10 cellular contexts compared by ENCODE assay signal in genomic region chr3:50248387-50248786, GRCh38. TPM values are rescaled to one million over a fixed set of nuclear protein-coding genes. Genes with fewer than 3 reads are reported as not detected.
DNase-seq lines count a peak whose midpoint lies in the region; ATAC-seq, FAIRE-seq and TF ChIP-seq lines count a peak whose summit lies in the region.
"Had no signal": no experiment of that assay in that cellular context is flagged by ENCODE, and none has a peak within 500 bp of the region (broad histone marks: within the 10 kb centered on the region; RNA-seq: fewer than 3 reads in every experiment).

No MANE protein-coding gene starts in this region.

- peaks cover 0 to 41% of the 10 kb centered on the region in 2 donors for H3K36me3 ChIP-seq in gastroesophageal sphincter
- H3K36me3 ChIP-seq in psoas muscle (ENCODE audit: insufficient read depth in 1 of 2, low read depth in 1 of 2), result peaks cover 0 to 14% of the 10 kb centered on the region in 2 donors

- H3K9me3 Mint-ChIP-seq in WTC11, result no peaks in the 10 kb centered on the region

- no peaks in the 10 kb centered on the region for H3K27me3 Mint-ChIP-seq in WTC11 (ENCODE audit: low read depth)

- intact Hi-C loops in psoas muscle (cut with DNase I), result no loop called here

- POLR2A ChIA-PET in WTC11 (lab: Charles Lee), result interaction anchor here (0.6 kb wide), 1 partner anchor 69 kb away, joined by 3 read pairs; no protein-coding TSS in a partner anchor

- H3K9me3 ChIP-seq in gastroesophageal sphincter, result no peaks in the 10 kb centered on the region
- no peaks in the 10 kb centered on the region for H3K9me3 ChIP-seq in psoas muscle

- TF ChIP-seq EP300 in gastroesophageal sphincter (IDR thresholded peaks at IDR 0.05), result no peak

- TF ChIP-seq CTCF in WTC11 (IDR thresholded peaks at IDR 0.05), result no peak
- no peak for TF ChIP-seq CTCF in gastroesophageal sphincter (IDR thresholded peaks at IDR 0.05)
- TF ChIP-seq CTCF in psoas muscle (IDR thresholded peaks at IDR 0.05), result no peak

- H3K27ac Mint-ChIP-seq in WTC11, result peak overlapping the region; percentile 90

- peaks cover 38% of the 10 kb centered on the region for H3K4me1 Mint-ChIP-seq in WTC11

- ATAC-seq in WTC11 (no peak), gastroesophageal sphincter (peak; percentile 50), psoas muscle (peak in 3 of 4 donors; percentile 28 to 33 (median 29))

- H3K27me3 ChIP-seq in gastroesophageal sphincter (no peaks in the 10 kb centered on the region), psoas muscle (ENCODE audit: insufficient read depth in 3 of 3, low read length in 2 of 3) (no peaks in the 10 kb centered on the region)

- H3K4me3 Mint-ChIP-seq in WTC11, result no peak overlapping the region

- CTCF ChIA-PET in WTC11 (lab: Charles Lee), result interaction anchor here (0.5 to 6.0 kb wide), 7 partner anchors 9 to 76 kb away, joined by 3 to 151 read pairs (median 35); partner anchors contain the start of genes GNAI2 and GNAT1

- TF ChIP-seq POLR2A in gastroesophageal sphincter (IDR thresholded peaks at IDR 0.05) (no peak), GM12891 (IDR thresholded peaks at IDR 0.05; ENCODE audit: low read depth, low read length) (no peak)

- H3K4me1 ChIP-seq in gastroesophageal sphincter (peaks cover 3 to 100% (median 78%) of the 10 kb centered on the region in 3 donors), psoas muscle (peaks cover 72% of the 10 kb centered on the region)

- WGBS in gastroesophageal sphincter (ENCODE audit: low coverage in 1 of 2), 2 donors, result 17 to 20% methylated on average over 1 to 2 of the region's 3 CpGs
- 32 to 38% (median 33%) methylated on average over 2 to 3 of the region's 3 CpGs for WGBS in psoas muscle, 3 donors

- no peak for FAIRE-seq in GM12891 (lab: Jason Lieb, UNC)

- no peak overlapping the region for H3K4me3 ChIP-seq in gastroesophageal sphincter
- H3K4me3 ChIP-seq in psoas muscle, result peak overlapping the region; percentile 11

- peaks cover 9% of the 10 kb centered on the region for H3K36me3 Mint-ChIP-seq in WTC11

- DNase-seq in ELR (ENCODE audit: low read depth) (peak; percentile 66), WTC11 (ENCODE audit: low spot score) (no peak), psoas muscle (peak in 1 of 2 donors; percentile 46), NCI-H524 treated with DMSO at 0.1 percent for 48 hours (lab: John Stamatoyannopoulos, UW) (no peak), GM12891 (ENCODE audit: insufficient read length, low spot score) (no peak), NCI-H1417 (lab: John Stamatoyannopoulos, UW) (no peak), ecto neural progenitor cell (ENCODE audit: low spot score) (no peak)
- DNase-seq: islet precursor cell, NCI-H748 treated with DMSO at 0.1 percent for 48 hours had no signal

- H3K27ac ChIP-seq in gastroesophageal sphincter, result peak overlapping the region in 3 of 4 donors; percentile 78 to 100 (median 96)
- H3K27ac ChIP-seq in psoas muscle, result peak overlapping the region; percentile 66

TF ChIP-seq in WTC11, 78 proteins besides CTCF, POLR2A, EP300 and RAD21 (continues in another document):
- TF ChIP-seq, protein P1, sequence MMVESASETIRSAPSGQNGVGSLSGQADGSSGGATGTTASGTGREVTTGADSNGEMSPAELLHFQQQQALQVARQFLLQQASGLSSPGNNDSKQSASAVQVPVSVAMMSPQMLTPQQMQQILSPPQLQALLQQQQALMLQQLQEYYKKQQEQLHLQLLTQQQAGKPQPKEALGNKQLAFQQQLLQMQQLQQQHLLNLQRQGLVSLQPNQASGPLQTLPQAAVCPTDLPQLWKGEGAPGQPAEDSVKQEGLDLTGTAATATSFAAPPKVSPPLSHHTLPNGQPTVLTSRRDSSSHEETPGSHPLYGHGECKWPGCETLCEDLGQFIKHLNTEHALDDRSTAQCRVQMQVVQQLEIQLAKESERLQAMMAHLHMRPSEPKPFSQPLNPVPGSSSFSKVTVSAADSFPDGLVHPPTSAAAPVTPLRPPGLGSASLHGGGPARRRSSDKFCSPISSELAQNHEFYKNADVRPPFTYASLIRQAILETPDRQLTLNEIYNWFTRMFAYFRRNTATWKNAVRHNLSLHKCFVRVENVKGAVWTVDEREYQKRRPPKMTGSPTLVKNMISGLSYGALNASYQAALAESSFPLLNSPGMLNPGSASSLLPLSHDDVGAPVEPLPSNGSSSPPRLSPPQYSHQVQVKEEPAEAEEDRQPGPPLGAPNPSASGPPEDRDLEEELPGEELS (CRISPR knock-in tag; IDR thresholded peaks at IDR 0.05), result no peak
- TF ChIP-seq, protein P2, sequence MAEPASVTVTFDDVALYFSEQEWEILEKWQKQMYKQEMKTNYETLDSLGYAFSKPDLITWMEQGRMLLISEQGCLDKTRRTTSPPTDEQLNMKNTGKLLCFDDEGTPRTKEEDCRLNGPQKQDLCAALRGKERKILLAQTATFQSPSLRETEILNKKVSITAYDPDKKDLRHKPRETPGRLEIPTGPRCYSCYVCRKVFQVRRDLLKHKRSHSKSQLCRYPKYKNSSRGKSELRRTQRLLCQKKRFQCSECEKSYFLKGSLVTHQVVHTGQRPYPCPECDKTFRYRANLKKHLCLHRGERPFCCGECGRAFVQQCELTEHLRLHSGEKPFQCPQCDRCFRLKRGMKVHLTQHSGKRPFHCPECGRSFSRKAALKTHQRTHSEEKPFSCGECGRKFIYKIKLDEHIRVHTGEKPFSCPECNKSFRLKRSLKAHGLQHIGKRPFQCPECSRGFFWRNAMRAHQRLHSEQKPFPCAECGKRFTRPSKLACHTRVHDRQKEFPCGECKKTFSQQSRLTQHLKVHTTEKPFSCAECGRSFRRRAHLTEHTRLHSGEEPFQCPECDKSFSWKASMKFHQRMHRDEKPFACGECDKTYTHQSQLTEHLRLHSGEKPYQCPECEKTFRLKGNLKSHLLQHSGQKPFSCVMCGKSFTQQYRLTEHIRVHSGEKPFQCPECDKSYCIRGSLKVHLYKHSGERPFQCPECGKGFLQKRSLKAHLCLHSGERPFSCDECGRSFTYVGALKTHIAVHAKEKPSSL (CRISPR knock-in tag; conservative IDR thresholded peaks at IDR 0.05), result no peak

TF ChIP-seq in GM12891, 5 proteins besides CTCF, POLR2A, EP300 and RAD21:
- no peak for TF ChIP-seq POLR2AphosphoS5 (IDR thresholded peaks at IDR 0.05; ENCODE audit: low read depth, low read length)
- TF ChIP-seq TAF1 (IDR thresholded peaks at IDR 0.05; ENCODE audit: low read depth, low read length), result no peak
- no peak for TF ChIP-seq POU2F2 (IDR thresholded peaks at IDR 0.05; ENCODE audit: low read depth, low read length)
- no peak for TF ChIP-seq PAX5 (IDR thresholded peaks at IDR 0.05; ENCODE audit: insufficient read depth, low read length, severe bottlenecking)
- no peak for TF ChIP-seq SPI1 (IDR thresholded peaks at IDR 0.05; ENCODE audit: low read depth, low read length)

RNA-seq across cellular contexts. Expression of gene GNAI2, which starts 12.4 kb away (rescaled TPM):
- total RNA-seq in WTC11 (2021), result 181 to 185 TPM (median 185 TPM) in 3 replicates
- total RNA-seq in gastroesophageal sphincter, result 100 to 1,000 TPM; 172 to 262 (median 222) TPM
- total RNA-seq in psoas muscle, result 10 to 100 TPM; 55.5 to 93.9 (median 74.8) TPM
- polyA plus RNA-seq in psoas muscle, result 10 to 100 TPM; 39.4 to 57.6 (median 50.7) TPM
- 177 TPM for polyA plus RNA-seq in GM12891 (2012; ENCODE audit: low read depth, missing spikeins)

RNA-seq across cellular contexts. Expression of gene SEMA3B, which starts 20.6 kb away (rescaled TPM):
- total RNA-seq in WTC11 (2021), result 7.3 to 9.0 TPM (median 8.7 TPM) in 3 replicates
- total RNA-seq in gastroesophageal sphincter, result 10 to 100 TPM; 29.1 to 54.9 (median 44.2) TPM
- 1 to 10 TPM; 3.1 to 6.8 (median 4.3) TPM for total RNA-seq in psoas muscle
- 1 to 10 TPM; 2.1 to 3.4 (median 2.2) TPM for polyA plus RNA-seq in psoas muscle
- polyA plus RNA-seq in GM12891 (2012; ENCODE audit: low read depth, missing spikeins), result 0.35 TPM

RNA-seq across cellular contexts. Expression of gene LSMEM2, which starts 30.5 kb away (rescaled TPM):
- total RNA-seq in WTC11 (2021) (0.41 to 0.60 TPM (median 0.57 TPM) in 3 replicates), gastroesophageal sphincter (not detected), psoas muscle (10 to 100 TPM in 1 of 4 donors, 1 to 10 TPM in 2, under 1 TPM in 1; 0.84 to 13.1 (median 1.1) TPM)
- 1 to 10 TPM in 1 of 3 donors, under 1 TPM in 2; 0.61 to 1.6 (median 0.66) TPM for polyA plus RNA-seq in psoas muscle
- polyA plus RNA-seq in GM12891 (2012; ENCODE audit: low read depth, missing spikeins), result not detected

RNA-seq across cellular contexts. Expression of gene SLC38A3, which starts 43.3 kb away (rescaled TPM):
- total RNA-seq in WTC11 (2021) (0.90 to 1.6 TPM (median 1.3 TPM) in 3 replicates), gastroesophageal sphincter (under 1 TPM in 2 of 4 donors, not detected in 2; 0.35 TPM), psoas muscle (10 to 100 TPM in 1 of 4 donors, 1 to 10 TPM in 3; 1.7 to 12.7 (median 5.4) TPM)
- 1 to 10 TPM in 2 of 3 donors, under 1 TPM in 1; 0.12 to 4.5 (median 1.3) TPM for polyA plus RNA-seq in psoas muscle
- polyA plus RNA-seq in GM12891 (2012; ENCODE audit: low read depth, missing spikeins), result not detected

RNA-seq across cellular contexts. Expression of gene IFRD2, which starts 43.8 kb away (rescaled TPM):
- total RNA-seq in WTC11 (2021) (63.2 to 92.0 TPM (median 75.6 TPM) in 3 replicates), gastroesophageal sphincter (10 to 100 TPM; 37.3 to 85.4 (median 64.9) TPM), psoas muscle (100 to 1,000 TPM in 3 of 4 donors, 10 to 100 TPM in 1; 77.2 to 145 (median 119) TPM)
- polyA plus RNA-seq in psoas muscle, result 100 to 1,000 TPM; 129 to 175 (median 151) TPM
- polyA plus RNA-seq in GM12891 (2012; ENCODE audit: low read depth, missing spikeins), result 42.6 TPM
